ENCODE assay signal across 8 cellular contexts in the genomic region with DNA sequence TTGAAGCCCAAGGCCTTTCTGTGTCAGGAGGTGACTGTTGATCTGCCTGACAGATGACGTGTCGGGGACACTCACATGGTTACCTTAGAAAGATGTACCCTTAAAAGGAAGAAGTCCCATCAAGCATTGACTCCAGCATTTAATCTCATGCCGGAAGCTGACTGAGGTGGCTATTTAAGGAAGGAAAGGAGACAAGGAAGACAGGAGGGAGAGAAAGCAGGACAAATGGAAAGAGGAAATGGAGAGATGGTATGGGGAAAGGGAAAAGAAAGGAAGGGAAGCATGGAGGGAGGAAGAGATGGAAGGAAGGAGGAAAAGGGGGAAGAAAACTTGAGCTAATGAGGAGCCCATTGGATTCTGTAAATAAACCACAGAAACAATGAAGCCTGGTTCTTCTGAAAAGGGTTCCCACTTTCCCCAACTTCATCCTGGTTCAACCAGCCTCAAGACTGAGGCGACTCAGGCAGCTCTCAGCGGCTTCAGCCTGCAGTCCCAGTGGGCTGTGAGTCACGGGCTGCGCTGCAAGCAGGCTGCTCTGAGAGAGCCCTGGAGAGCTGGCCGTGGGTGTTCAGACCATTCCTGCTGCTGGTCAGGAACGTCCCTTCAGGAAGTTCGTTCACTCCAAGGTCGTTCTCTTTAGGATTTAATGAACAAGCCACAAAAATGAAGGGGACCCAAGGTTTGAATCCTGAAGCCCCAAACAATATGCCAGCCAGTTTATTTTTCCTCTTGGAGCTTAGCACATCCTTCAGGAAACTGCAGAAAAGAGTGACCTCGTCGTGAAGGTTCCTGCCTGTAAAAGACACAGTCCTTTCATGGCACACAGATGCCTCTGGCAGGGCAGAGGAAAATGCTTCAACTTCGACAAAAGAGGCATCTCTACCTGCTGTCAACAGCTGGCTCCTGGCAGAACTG.
A peak's percentile ranks its signal among the peaks of the same experiment; 100 is the strongest.
DNase-seq lines count a peak whose midpoint lies in the region; ATAC-seq and FAIRE-seq lines count a peak whose summit lies in the region.
"Had no signal": no experiment of that assay in that cellular context is flagged by ENCODE, and none has a peak within 500 bp of the region (broad histone marks: within the 10 kb centered on the region; RNA-seq: fewer than 3 reads in every experiment).

No MANE protein-coding gene starts in this region.

- ATAC-seq in HG02623 (IDR thresholded peaks at IDR 0.05; ENCODE audit: unreplicated experiment) (no peak), HG03432 (IDR thresholded peaks at IDR 0.05; ENCODE audit: unreplicated experiment) (no peak)

- peak; percentile 4 for DNase-seq in HT-29 (ENCODE audit: low spot score)
- DNase-seq in brain pericyte (ENCODE audit: low read depth, low spot score): peak; percentile 29
- peak; percentile 10 for DNase-seq in kidney glomerular epithelial cell (lab: John Stamatoyannopoulos, UW)
- DNase-seq in urothelium cell line (ENCODE audit: low spot score): peak; percentile 81
- DNase-seq in middle frontal gyrus (ENCODE audit: extremely low spot score, low spot score): no peak
- DNase-seq: NCI-H187 treated with DMSO at 0.1 percent for 48 hours had no signal

- FAIRE-seq in urothelium cell line (lab: Jason Lieb, UNC): no peak
